In genomic region chr6:139650941-139651340, GRCh38 we compare ENCODE assay signal across 26 cellular contexts.
"Had no signal": no experiment of that assay in that cellular context is flagged by ENCODE, and none has a peak within 500 bp of the region (broad histone marks: within the 10 kb centered on the region; RNA-seq: fewer than 3 reads in every experiment).

No MANE protein-coding gene starts in this region.

- ATAC-seq: esophagus mucosa; foreskin keratinocyte; gastroesophageal sphincter; heart left ventricle; left cardiac atrium; left lung; naive thymus-derived CD4-positive, alpha-beta T cell; sciatic nerve; stimulated activated effector memory CD8-positive, alpha-beta T cell treated with anti-CD3 and anti-CD28 coated beads, Interleukin-12 subunit alpha, Interleukin-12 subunit beta, amount 100 ng/mL, for 72 hours had no signal

- H3K4me2 ChIP-seq: neural progenitor cell had no signal

- H2AFZ ChIP-seq: neural progenitor cell had no signal

- H3K27ac Mint-ChIP-seq: endodermal cell; naive thymus-derived CD4-positive, alpha-beta T cell; nephron; neural progenitor cell; stimulated activated effector memory CD8-positive, alpha-beta T cell treated with anti-CD3 and anti-CD28 coated beads, Interleukin-12 subunit alpha, Interleukin-12 subunit beta, amount 100 ng/mL, for 72 hours had no signal

- H3K4me3 ChIP-seq: gastroesophageal sphincter, heart left ventricle, left lung, neural progenitor cell, prostate gland, right atrium auricular region, stomach, thyroid gland had no signal

- H3K9ac ChIP-seq: neural progenitor cell had no signal

- H3K27ac ChIP-seq: epithelial cell of prostate, foreskin keratinocyte, gastroesophageal sphincter, heart left ventricle, left lung, neural progenitor cell, prostate gland, right atrium auricular region, stomach, thyroid gland had no signal

- H3K27me3 ChIP-seq: foreskin keratinocyte, gastroesophageal sphincter, heart left ventricle, left lung, neural progenitor cell, right atrium auricular region, stomach, thyroid gland had no signal

- H3K4me3 Mint-ChIP-seq: endodermal cell; naive thymus-derived CD4-positive, alpha-beta T cell; nephron; neural progenitor cell; stimulated activated effector memory CD8-positive, alpha-beta T cell treated with anti-CD3 and anti-CD28 coated beads, Interleukin-12 subunit alpha, Interleukin-12 subunit beta, amount 100 ng/mL, for 72 hours had no signal

- H3K9me3 ChIP-seq: gastroesophageal sphincter, left lung, prostate gland, thyroid gland had no signal

- H3K4me1 Mint-ChIP-seq: naive thymus-derived CD4-positive, alpha-beta T cell; stimulated activated effector memory CD8-positive, alpha-beta T cell treated with anti-CD3 and anti-CD28 coated beads, Interleukin-12 subunit alpha, Interleukin-12 subunit beta, amount 100 ng/mL, for 72 hours had no signal

- H3K4me1 ChIP-seq: foreskin keratinocyte, prostate gland, right atrium auricular region had no signal

- DNase-seq: cortex of kidney; effector CD8-positive, alpha-beta T cell; endodermal cell; foreskin keratinocyte; heart left ventricle; hippocampal formation; left cardiac atrium; left lung; mesendoderm; midbrain; naive thymus-derived CD4-positive, alpha-beta T cell; stimulated activated CD4-positive, alpha-beta T cell treated with anti-CD3 and anti-CD28 coated beads, Interleukin-2, amount 100 ng/mL, for 24 hours; stimulated activated CD4-positive, alpha-beta T cell treated with anti-CD3 and anti-CD28 coated beads, Interleukin-4, amount 100 ng/mL, for 24 hours; stimulated activated naive CD4-positive, alpha-beta T cell treated with Interleukin-2 at 50 U/mL for 16 hours; stomach; thyroid gland; trophoblast cell had no signal

- H3K36me3 ChIP-seq: gastroesophageal sphincter, heart left ventricle, left lung, neural progenitor cell, prostate gland, right atrium auricular region, stomach, thyroid gland had no signal

- H3K36me3 Mint-ChIP-seq: stimulated activated effector memory CD8-positive, alpha-beta T cell treated with anti-CD3 and anti-CD28 coated beads, Interleukin-12 subunit alpha, Interleukin-12 subunit beta, amount 100 ng/mL, for 72 hours had no signal
